20 cellular contexts compared by ENCODE assay signal in genomic region chr19:29530549-29531457, GRCh38. TPM values are rescaled to one million over a fixed set of nuclear protein-coding genes. Genes with fewer than 3 reads are reported as not detected.
A peak's percentile ranks its signal among the peaks of the same experiment; 100 is the strongest.
DNase-seq lines count a peak whose midpoint lies in the region; ATAC-seq and TF ChIP-seq lines count a peak whose summit lies in the region.
"Had no signal": no experiment of that assay in that cellular context is flagged by ENCODE, and none has a peak within 500 bp of the region (broad histone marks: within the 10 kb centered on the region; RNA-seq: fewer than 3 reads in every experiment).

No MANE protein-coding gene starts in this region.

- H3K4me3 Mint-ChIP-seq in endodermal cell: peak overlapping the region; percentile 34
- H3K4me3 Mint-ChIP-seq in neural crest cell: peak overlapping the region; percentile 38
- H3K4me3 Mint-ChIP-seq: activated CD4-positive, alpha-beta T cell treated with anti-CD3 and anti-CD28 coated beads, Interleukin-2, amount 10 ng/mL, durations not matched to agents 24 days and 14 days; activated naive CD8-positive, alpha-beta T cell treated with anti-CD3 and anti-CD28 coated beads, Interleukin-2, amount 10 ng/mL, durations not matched to agents 7 days and 5 days; memory B cell had no signal

- H3K36me3 ChIP-seq in BLaER1 (no peaks in the 10 kb centered on the region), HUES48 (ENCODE audit: control insufficient read depth, insufficient read depth, low read length) (no peaks in the 10 kb centered on the region), endodermal cell (ENCODE audit: control insufficient read depth, insufficient read depth, low read length) (no peaks in the 10 kb centered on the region)
- H3K36me3 ChIP-seq: esophagus muscularis mucosa had no signal

- peaks cover 30% of the 10 kb centered on the region for H3K4me1 ChIP-seq in BLaER1
- H3K4me1 ChIP-seq in HUES48 (ENCODE audit: control insufficient read depth, insufficient read depth, low read length): peaks cover 12% of the 10 kb centered on the region; the same call in 1 of the 2 replicates
- H3K4me1 ChIP-seq in endodermal cell (ENCODE audit: control insufficient read depth, insufficient read depth, low read length): no peaks in the 10 kb centered on the region

- H3K9me3 ChIP-seq in BLaER1 (peaks cover 13% of the 10 kb centered on the region), HUES48 (ENCODE audit: control insufficient read depth, insufficient read depth, low read length) (no peaks in the 10 kb centered on the region), endodermal cell (ENCODE audit: control insufficient read depth, low read length) (no peaks in the 10 kb centered on the region)

- WGBS in endodermal cell (ENCODE audit: insufficient coverage in 1 of 2, insufficient read length in 1 of 2), 2 experiments: 28 to 42% methylated on average over 7 to 12 of the region's 15 CpGs

- peaks cover 59% of the 10 kb centered on the region for H3K27me3 ChIP-seq in BLaER1
- H3K27me3 ChIP-seq in HUES48 (ENCODE audit: control insufficient read depth, insufficient read depth, low read length): peaks cover 62% of the 10 kb centered on the region
- H3K27me3 ChIP-seq in endodermal cell (ENCODE audit: control insufficient read depth, insufficient read depth, low read length, poor library complexity, severe bottlenecking): peaks cover 70% of the 10 kb centered on the region

- H3K27me3 Mint-ChIP-seq in endodermal cell (ENCODE audit: insufficient read depth): peaks cover 71% of the 10 kb centered on the region
- H3K27me3 Mint-ChIP-seq in neural crest cell (ENCODE audit: low read depth): peaks cover 80% of the 10 kb centered on the region

- H3K4me3 ChIP-seq in BLaER1 (0 out of 2 replicates have a peak overlapping the region, but pooled peaks have one; percentile 14), HUES48 (ENCODE audit: low read depth, low read length) (peak overlapping the region; percentile 62; the same call in 1 of the 2 replicates), endodermal cell (ENCODE audit: low read length) (peak overlapping the region; percentile 40)
- H3K4me3 ChIP-seq: esophagus muscularis mucosa had no signal

- H3K4me1 Mint-ChIP-seq in endodermal cell (peaks cover 4% of the 10 kb centered on the region), neural crest cell (peaks cover 21% of the 10 kb centered on the region)

- H3K9me3 Mint-ChIP-seq in endodermal cell: peaks cover 8% of the 10 kb centered on the region
- no peaks in the 10 kb centered on the region for H3K9me3 Mint-ChIP-seq in neural crest cell
- H3K9me3 Mint-ChIP-seq: activated CD4-positive, alpha-beta T cell treated with anti-CD3 and anti-CD28 coated beads, Interleukin-2, amount 10 ng/mL, durations not matched to agents 24 days and 14 days; activated naive CD8-positive, alpha-beta T cell treated with anti-CD3 and anti-CD28 coated beads, Interleukin-2, amount 10 ng/mL, durations not matched to agents 7 days and 5 days; memory B cell had no signal

- ATAC-seq in GM21786 (IDR thresholded peaks at IDR 0.05; ENCODE audit: unreplicated experiment): no peak
- ATAC-seq in HG03097 (IDR thresholded peaks at IDR 0.05; ENCODE audit: low FRiP score, unreplicated experiment): no peak
- ATAC-seq: stimulated activated naive CD8-positive, alpha-beta T cell treated with anti-CD3 and anti-CD28 coated beads, Interleukin-15, Interleukin-2, amounts not matched to agents 100 U/mL and 50 U/mL, for 24 hours had no signal

- no peak for TF ChIP-seq CTCF in endodermal cell (conservative IDR thresholded peaks at IDR 0.05)
- TF ChIP-seq CTCF in neural crest cell (conservative IDR thresholded peaks at IDR 0.05): no peak

- H3K36me3 Mint-ChIP-seq in endodermal cell (ENCODE audit: low read depth) (no peaks in the 10 kb centered on the region), neural crest cell (ENCODE audit: low read depth) (no peaks in the 10 kb centered on the region)
- H3K36me3 Mint-ChIP-seq: CD4-positive, alpha-beta memory T cell had no signal

- H3K4me2 ChIP-seq in BLaER1: 0 out of 2 replicates have a peak overlapping the region, but pooled peaks have one; percentile 1

- peaks cover 27% of the 10 kb centered on the region for H4K20me1 ChIP-seq in BLaER1

- no peak overlapping the region for H3K9ac ChIP-seq in BLaER1
- H3K9ac ChIP-seq in HUES48 (ENCODE audit: low read depth, low read length): no peak overlapping the region
- H3K9ac ChIP-seq in endodermal cell (ENCODE audit: extremely low read depth, low read length, poor library complexity, severe bottlenecking): no peak overlapping the region

- H3K27ac Mint-ChIP-seq in endodermal cell (no peak overlapping the region), neural crest cell (ENCODE audit: unreplicated experiment) (no peak overlapping the region)
- H3K27ac Mint-ChIP-seq: activated CD4-positive, alpha-beta T cell treated with anti-CD3 and anti-CD28 coated beads, Interleukin-2, amount 10 ng/mL, durations not matched to agents 24 days and 14 days; activated naive CD8-positive, alpha-beta T cell treated with anti-CD3 and anti-CD28 coated beads, Interleukin-2, amount 10 ng/mL, durations not matched to agents 7 days and 5 days; CD4-positive, alpha-beta memory T cell; memory B cell had no signal

- DNase-seq in endodermal cell (peak; percentile 26), neural crest cell (ENCODE audit: low read depth, low spot score) (no peak), NAMALWA (ENCODE audit: low spot score) (no peak)
- no peak for DNase-seq in activated naive CD4-positive, alpha-beta T cell treated with Interleukin-2 at 50 U/mL for 16 hours
- DNase-seq: activated CD4-positive, alpha-beta T cell treated with anti-CD3 and anti-CD28 coated beads, Interleukin-2, amount 10 ng/mL, durations not matched to agents 24 days and 14 days; activated naive CD8-positive, alpha-beta T cell treated with anti-CD3 and anti-CD28 coated beads, Interleukin-2, amount 10 ng/mL, durations not matched to agents 7 days and 5 days; CD4-positive, alpha-beta memory T cell; DND-41; NCI-H187; NCI-H446 treated with DMSO at 0.1 percent for 48 hours; stimulated activated naive CD8-positive, alpha-beta T cell treated with anti-CD3 and anti-CD28 coated beads, Interleukin-15, Interleukin-2, amounts not matched to agents 100 U/mL and 50 U/mL, for 24 hours; trophoblast cell had no signal

- no peak overlapping the region for H3K27ac ChIP-seq in BLaER1
- no peak overlapping the region for H3K27ac ChIP-seq in HUES48 (ENCODE audit: low read depth, low read length)
- H3K27ac ChIP-seq in endodermal cell (ENCODE audit: low read depth, low read length): no peak overlapping the region
- H3K27ac ChIP-seq: esophagus muscularis mucosa had no signal

RNA-seq across cellular contexts. Expression of gene VSTM2B, which starts 5.0 kb away (rescaled TPM):
- under 1 TPM in 1 of 2 donors, not detected in 1; 0.18 TPM for total RNA-seq in endodermal cell
- polyA plus RNA-seq in endodermal cell (2013, experiment 1 of 2): 1.0 TPM
- 1.5 TPM for polyA plus RNA-seq in endodermal cell (2013, experiment 2 of 2)
- 0.21 TPM in 1 of 2 replicates, not detected in the other for total RNA-seq in neural crest cell
- total RNA-seq: activated CD4-positive, alpha-beta T cell treated with anti-CD3 and anti-CD28 coated beads, Interleukin-2, amount 10 ng/mL, durations not matched to agents 24 days and 14 days; activated naive CD8-positive, alpha-beta T cell treated with anti-CD3 and anti-CD28 coated beads, Interleukin-2, amount 10 ng/mL, durations not matched to agents 7 days and 5 days; CD4-positive, alpha-beta memory T cell; kidney had no signal
- polyA plus RNA-seq: AG04450; CD4-positive, alpha-beta memory T cell had no signal
